Comparison of ENCODE assay signal across 10 cellular contexts in the genomic region with DNA sequence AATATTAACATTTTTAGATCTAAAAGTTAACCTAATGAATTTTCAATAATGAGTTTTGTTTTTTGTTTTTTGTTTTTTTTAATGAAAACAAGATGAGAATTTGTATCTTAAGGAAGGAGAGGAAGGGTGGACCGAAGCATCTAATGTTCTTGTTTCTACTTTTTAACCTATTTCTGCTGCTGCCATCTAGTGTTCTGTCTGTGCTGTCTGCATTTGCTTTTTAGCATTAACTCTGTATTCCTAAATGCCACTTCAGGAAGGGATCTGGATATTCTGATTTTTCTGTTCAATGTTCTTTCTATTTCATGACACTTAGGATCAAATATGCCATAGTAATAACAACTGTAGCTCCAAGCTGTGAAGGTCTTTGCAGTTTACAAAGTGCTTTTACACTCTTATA.
DNase-seq lines count a peak whose midpoint lies in the region; ATAC-seq, FAIRE-seq and TF ChIP-seq lines count a peak whose summit lies in the region.
"Had no signal": no experiment of that assay in that cellular context is flagged by ENCODE, and none has a peak within 500 bp of the region (broad histone marks: within the 10 kb centered on the region; RNA-seq: fewer than 3 reads in every experiment).

No MANE protein-coding gene starts in this region.

- DNase-seq in AG20443 (ENCODE audit: low spot score), result peak; percentile 11
- no peak for DNase-seq in HFF-Myc (ENCODE audit: extremely low read depth, low read depth)
- no peak for DNase-seq in WERI-Rb-1
- no peak for DNase-seq in COR-L47 (lab: John Stamatoyannopoulos, UW)
- DNase-seq: activated T-cell treated with anti-CD3 and anti-CD28 coated beads, Interleukin-2, amount 50 U/mL, for 72 hours had no signal

- H3K36me3 ChIP-seq in WERI-Rb-1, result no peaks in the 10 kb centered on the region
- H3K36me3 ChIP-seq: vagina had no signal

- H3K9me3 ChIP-seq in WERI-Rb-1 (ENCODE audit: severe bottlenecking), result no peaks in the 10 kb centered on the region
- H3K9me3 ChIP-seq: vagina had no signal

- no peak overlapping the region for H3K27ac ChIP-seq in WERI-Rb-1
- H3K27ac ChIP-seq: vagina had no signal

- no peak overlapping the region for H3K4me3 ChIP-seq in HFF-Myc (replicated peaks; ENCODE audit: low read depth, low read length)
- no peak overlapping the region for H3K4me3 ChIP-seq in WERI-Rb-1 (ENCODE audit: low read depth, low read length)
- H3K4me3 ChIP-seq: vagina had no signal

- peak; percentile 80 for FAIRE-seq in islet of Langerhans (lab: Jason Lieb, UNC)

- peak; percentile 38 for TF ChIP-seq CTCF in HFF-Myc (IDR thresholded peaks at IDR 0.05; ENCODE audit: low read depth, low read length, missing control alignments)
- TF ChIP-seq CTCF in WERI-Rb-1 (IDR thresholded peaks at IDR 0.05; ENCODE audit: low read depth, low read length), result peak; percentile 35; the same call in 1 of the 2 replicates

- ATAC-seq in HG03354 (IDR thresholded peaks at IDR 0.05; ENCODE audit: poor library complexity, severe bottlenecking, unreplicated experiment) (no peak), HG03520 (IDR thresholded peaks at IDR 0.05; ENCODE audit: unreplicated experiment) (no peak), GM19324 (IDR thresholded peaks at IDR 0.05; ENCODE audit: low FRiP score, unreplicated experiment) (no peak)
- ATAC-seq: activated T-cell treated with anti-CD3 and anti-CD28 coated beads, Interleukin-2, amount 50 U/mL, for 72 hours had no signal

- H3K27me3 ChIP-seq in WERI-Rb-1 (ENCODE audit: insufficient read depth, low read depth, severe bottlenecking), result no peaks in the 10 kb centered on the region
- H3K27me3 ChIP-seq: vagina had no signal
